Comparison of ENCODE assay signal across 18 cellular contexts in genomic region chr10:2048337-2048973, GRCh38.
DNase-seq lines count a peak whose midpoint lies in the region; ATAC-seq lines count a peak whose summit lies in the region.
"Had no signal": no experiment of that assay in that cellular context is flagged by ENCODE, and none has a peak within 500 bp of the region (broad histone marks: within the 10 kb centered on the region; RNA-seq: fewer than 3 reads in every experiment).

No MANE protein-coding gene starts in this region.

- H3K9me3 Mint-ChIP-seq in activated naive CD8-positive, alpha-beta T cell treated with anti-CD3 and anti-CD28 coated beads, Interleukin-2, amount 50 U/mL, for 24 hours = peaks cover 10% of the 10 kb centered on the region
- H3K9me3 Mint-ChIP-seq in activated naive CD8-positive, alpha-beta T cell treated with anti-CD3 and anti-CD28 coated beads for 36 hours = peaks cover 2% of the 10 kb centered on the region

- H3K4me3 Mint-ChIP-seq in activated naive CD8-positive, alpha-beta T cell treated with anti-CD3 and anti-CD28 coated beads, Interleukin-2, amount 50 U/mL, for 24 hours = no peak overlapping the region
- H3K4me3 Mint-ChIP-seq in activated naive CD8-positive, alpha-beta T cell treated with anti-CD3 and anti-CD28 coated beads for 36 hours = no peak overlapping the region
- H3K4me3 Mint-ChIP-seq: CD4-positive, CD25-positive, alpha-beta regulatory T cell; IgD-negative memory B cell had no signal

- no peak for DNase-seq in activated naive CD8-positive, alpha-beta T cell treated with anti-CD3 and anti-CD28 coated beads, Interleukin-2, amount 50 U/mL, for 24 hours
- DNase-seq in activated naive CD8-positive, alpha-beta T cell treated with anti-CD3 and anti-CD28 coated beads for 36 hours = no peak
- DNase-seq in HT1080 (ENCODE audit: low read depth) = peak; percentile 79
- DNase-seq in RPMI7951 (ENCODE audit: low read depth) = peak; percentile 38
- peak; percentile 39 for DNase-seq in kidney tubule cell (ENCODE audit: low spot score)
- DNase-seq in DMS 273 (lab: John Stamatoyannopoulos, UW; ENCODE audit: unreplicated experiment) = no peak
- no peak for DNase-seq in NOMO-1 treated with dmso at 0.1 percent for 144 hours (lab: John Stamatoyannopoulos, UW; ENCODE audit: unreplicated experiment)
- DNase-seq: CD4-positive, CD25-positive, alpha-beta regulatory T cell; COR-L47; GOT3; HCEC 1CT; NCI-H1694; NCI-H2081; NCI-H2171; NCI-H524 treated with DMSO at 0.1 percent for 48 hours; NCI-H82 had no signal

- H3K36me3 Mint-ChIP-seq in activated naive CD8-positive, alpha-beta T cell treated with anti-CD3 and anti-CD28 coated beads, Interleukin-2, amount 50 U/mL, for 24 hours (ENCODE audit: low read depth) = no peaks in the 10 kb centered on the region
- no peaks in the 10 kb centered on the region for H3K36me3 Mint-ChIP-seq in activated naive CD8-positive, alpha-beta T cell treated with anti-CD3 and anti-CD28 coated beads for 36 hours
- H3K36me3 Mint-ChIP-seq: CD4-positive, CD25-positive, alpha-beta regulatory T cell; IgD-negative memory B cell had no signal

- no peak overlapping the region for H3K27ac Mint-ChIP-seq in activated naive CD8-positive, alpha-beta T cell treated with anti-CD3 and anti-CD28 coated beads, Interleukin-2, amount 50 U/mL, for 24 hours
- no peak overlapping the region for H3K27ac Mint-ChIP-seq in activated naive CD8-positive, alpha-beta T cell treated with anti-CD3 and anti-CD28 coated beads for 36 hours
- H3K27ac Mint-ChIP-seq: CD4-positive, CD25-positive, alpha-beta regulatory T cell; IgD-negative memory B cell had no signal

- peak; percentile 46 for ATAC-seq in activated naive CD8-positive, alpha-beta T cell treated with anti-CD3 and anti-CD28 coated beads, Interleukin-2, amount 50 U/mL, for 24 hours
- ATAC-seq: SK-N-SH treated with all-trans-retinoic acid at 6 μM for 48 hours had no signal

- peaks cover 2% of the 10 kb centered on the region for H3K27me3 Mint-ChIP-seq in activated naive CD8-positive, alpha-beta T cell treated with anti-CD3 and anti-CD28 coated beads, Interleukin-2, amount 50 U/mL, for 24 hours
- H3K27me3 Mint-ChIP-seq in activated naive CD8-positive, alpha-beta T cell treated with anti-CD3 and anti-CD28 coated beads for 36 hours = no peaks in the 10 kb centered on the region

- no peaks in the 10 kb centered on the region for H3K4me1 Mint-ChIP-seq in activated naive CD8-positive, alpha-beta T cell treated with anti-CD3 and anti-CD28 coated beads, Interleukin-2, amount 50 U/mL, for 24 hours
- no peaks in the 10 kb centered on the region for H3K4me1 Mint-ChIP-seq in activated naive CD8-positive, alpha-beta T cell treated with anti-CD3 and anti-CD28 coated beads for 36 hours
- H3K4me1 Mint-ChIP-seq: CD4-positive, CD25-positive, alpha-beta regulatory T cell; IgD-negative memory B cell had no signal

Comparison
In these comparisons a context has a peak if more than half of its experiments do, and no peak if none do; other contexts are left out.
1. DNase-seq: peak in HT1080 (single experiment), RPMI7951 (single experiment) and kidney tubule cell (single experiment); none in activated naive CD8-positive, alpha-beta T cell treated with anti-CD3 and anti-CD28 coated beads, Interleukin-2, amount 50 U/mL, for 24 hours (single experiment), activated naive CD8-positive, alpha-beta T cell treated with anti-CD3 and anti-CD28 coated beads for 36 hours (single experiment), DMS 273 (single experiment) and NOMO-1 treated with dmso at 0.1 percent for 144 hours (single experiment).